In the genomic region with DNA sequence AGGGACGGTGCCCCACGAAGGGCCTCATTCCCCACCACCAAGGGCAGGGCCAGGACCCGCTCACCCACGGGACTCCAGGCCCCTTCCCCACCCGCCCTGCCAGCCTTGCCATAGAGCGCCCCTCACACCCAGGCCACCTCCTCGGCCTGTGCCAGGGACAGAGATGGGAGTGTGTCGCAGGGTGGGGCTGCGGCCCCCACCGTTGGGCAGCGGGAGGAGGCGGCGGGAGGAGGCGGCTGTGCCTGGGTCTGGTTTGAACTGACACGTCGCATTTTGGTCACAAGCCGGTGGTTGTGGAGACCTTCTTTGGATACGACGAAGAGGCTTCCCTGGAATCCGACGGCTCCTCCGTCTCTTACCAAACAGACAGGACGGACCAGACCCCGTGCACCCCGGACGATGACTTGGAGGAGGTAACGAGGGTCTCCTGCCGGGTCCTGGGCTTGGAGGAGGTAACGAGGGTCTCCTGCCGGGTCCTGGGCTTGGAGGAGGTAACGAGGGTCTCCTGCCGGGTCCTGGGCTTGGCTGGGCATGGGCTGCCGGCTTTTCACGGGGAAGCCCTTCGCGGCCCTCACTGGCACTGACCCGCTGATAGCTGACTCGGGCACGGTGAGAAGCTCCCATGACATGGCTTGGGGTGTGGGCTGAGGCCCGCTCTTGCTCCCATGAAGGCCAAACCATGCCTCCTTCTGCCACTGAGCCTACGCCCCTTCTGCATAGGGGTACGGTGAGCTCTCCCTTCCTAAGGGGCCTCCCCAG, we compare ENCODE assay signal across 16 cellular contexts. TPM values are rescaled to one million over a fixed set of nuclear protein-coding genes. Genes with fewer than 3 reads are reported as not detected.
"Had no signal": no experiment of that assay in that cellular context is flagged by ENCODE, and none has a peak within 500 bp of the region (broad histone marks: within the 10 kb centered on the region; RNA-seq: fewer than 3 reads in every experiment).

No MANE protein-coding gene starts in this region.

- H3K4me3 ChIP-seq: psoas muscle had no signal

- H3K27ac ChIP-seq: epithelial cell of prostate, psoas muscle had no signal

- H3K4me1 ChIP-seq: psoas muscle had no signal

- ATAC-seq: activated CD8-positive, alpha-beta T cell treated with anti-CD3 and anti-CD28 coated beads for 36 hours; activated T-cell treated with anti-CD3 and anti-CD28 coated beads, Interleukin-2, amount 50 U/mL, for 4 hours; effector memory CD8-positive, alpha-beta T cell; psoas muscle had no signal

- H3K9me3 ChIP-seq: psoas muscle had no signal

- DNase-seq: activated CD4-positive, alpha-beta T cell treated with anti-CD3 and anti-CD28 coated beads for 4 hours; activated CD8-positive, alpha-beta T cell treated with anti-CD3 and anti-CD28 coated beads for 36 hours; activated gamma-delta T cell; activated naive CD8-positive, alpha-beta T cell treated with anti-CD3 and anti-CD28 coated beads for 36 hours; activated T-cell treated with anti-CD3 and anti-CD28 coated beads, Interleukin-2, amount 50 U/mL, for 4 hours; amygdala; effector memory CD8-positive, alpha-beta T cell; foreskin melanocyte; immature natural killer cell; nucleus accumbens; stimulated activated CD4-positive, alpha-beta T cell treated with anti-CD3 and anti-CD28 coated beads, Interleukin-4, amount 100 ng/mL, for 24 hours; stimulated activated naive CD4-positive, alpha-beta T cell; T1000; trophoblast cell had no signal

RNA-seq across cellular contexts. Expression of gene DPYSL4, which starts 46.4 kb away (rescaled TPM):
- polyA plus RNA-seq: immature natural killer cell had no signal
